Comparison of ENCODE assay signal across 26 cellular contexts in the genomic region with DNA sequence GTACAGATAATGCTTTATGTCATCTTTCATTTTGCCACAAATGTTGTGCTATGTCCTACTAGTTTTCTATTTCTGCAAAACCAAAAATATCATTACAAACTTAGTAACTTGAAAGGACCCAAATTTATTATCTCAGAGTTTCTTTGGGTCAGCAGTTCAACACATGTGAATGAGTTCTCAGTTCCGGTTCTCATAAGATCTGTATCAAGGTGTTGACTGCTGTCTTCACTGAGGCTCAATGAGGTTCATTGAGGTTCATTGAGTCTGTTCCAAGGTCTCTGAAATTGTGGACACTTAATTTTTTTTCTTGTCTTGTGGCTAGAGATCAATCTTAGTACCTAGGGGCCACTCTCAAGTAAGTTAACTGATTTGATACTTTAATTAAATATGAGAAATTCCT.
"Had no signal": no experiment of that assay in that cellular context is flagged by ENCODE, and none has a peak within 500 bp of the region (broad histone marks: within the 10 kb centered on the region; RNA-seq: fewer than 3 reads in every experiment).

No MANE protein-coding gene starts in this region.

- H3K4me3 ChIP-seq: stomach, suprapubic skin, testis, thoracic aorta, thyroid gland, tibial artery, tibial nerve, transverse colon, upper lobe of left lung, upper lobe of right lung, uterus, vagina had no signal

- DNase-seq: stimulated activated CD4-positive, alpha-beta T cell treated with anti-CD3 and anti-CD28 coated beads, Interleukin-2, amount 100 ng/mL, for 48 hours; stimulated activated CD4-positive, alpha-beta T cell treated with anti-CD3 and anti-CD28 coated beads, Interleukin-4, amount 100 ng/mL, for 1 hour; stimulated activated CD4-positive, alpha-beta T cell treated with anti-CD3 and anti-CD28 coated beads, Interleukin-4, amount 100 ng/mL, for 24 hours; stimulated activated CD4-positive, alpha-beta T cell treated with anti-CD3 and anti-CD28 coated beads, Interleukin-4, amount 100 ng/mL, for 4 hours; stimulated activated CD8-positive, alpha-beta memory T cell treated with anti-CD3 and anti-CD28 coated beads, Interleukin-4, amount 100 ng/mL, for 48 hours; stimulated activated naive B cell treated with anti-CD40 and anti-IgM and Interleukin-4, amounts not matched to agents 10 μg/mL and 1 μg/mL and 100 μg/mL, for 72 hours; stimulated activated naive CD4-positive, alpha-beta T cell; stimulated activated naive CD4-positive, alpha-beta T cell treated with Interleukin-2 at 50 U/mL for 16 hours; stimulated activated naive CD8-positive, alpha-beta T cell treated with anti-CD3 and anti-CD28 coated beads, Interleukin-15, amount 100 ng/mL, for 72 hours; stimulated activated naive CD8-positive, alpha-beta T cell treated with anti-CD3 and anti-CD28 coated beads, Interleukin-15, Interleukin-2, amounts not matched to agents 100 U/mL and 50 U/mL, for 24 hours; stomach; substantia nigra; testis; thyroid gland; tibial artery; transverse colon; trophoblast cell; upper lobe of left lung; upper lobe of right lung; uterus had no signal

- H3K9me3 ChIP-seq: stomach, suprapubic skin, testis, thoracic aorta, thyroid gland, tibial artery, tibial nerve, transverse colon, upper lobe of left lung, upper lobe of right lung, uterus, vagina had no signal

- ATAC-seq: stimulated activated effector memory CD8-positive, alpha-beta T cell treated with anti-CD3 and anti-CD28 coated beads, Interleukin-12 subunit alpha, Interleukin-12 subunit beta, amount 100 ng/mL, for 72 hours; stimulated activated memory B cell treated with anti-CD40 and anti-IgM and Interleukin-4, amounts not matched to agents 10 μg/mL and 1 μg/mL and 100 μg/mL, for 72 hours; stimulated activated naive B cell treated with anti-CD40 and anti-IgM and Interleukin-4, amounts not matched to agents 10 μg/mL and 1 μg/mL and 100 μg/mL, for 72 hours; stimulated activated naive CD8-positive, alpha-beta T cell treated with anti-CD3 and anti-CD28 coated beads, Interleukin-15, amount 100 ng/mL, for 72 hours; stimulated activated naive CD8-positive, alpha-beta T cell treated with anti-CD3 and anti-CD28 coated beads, Interleukin-15, Interleukin-2, amounts not matched to agents 100 U/mL and 50 U/mL, for 24 hours; upper lobe of right lung had no signal

- H3K36me3 ChIP-seq: stomach, suprapubic skin, thoracic aorta, thyroid gland, tibial artery, tibial nerve, transverse colon, upper lobe of left lung, upper lobe of right lung, uterus, vagina had no signal

- H3K27ac ChIP-seq: stomach, suprapubic skin, testis, thoracic aorta, thyroid gland, tibial artery, tibial nerve, transverse colon, upper lobe of left lung, upper lobe of right lung, uterus, vagina had no signal

- H3K27me3 ChIP-seq: stomach, suprapubic skin, testis, thyroid gland, tibial artery, tibial nerve, transverse colon, upper lobe of left lung, upper lobe of right lung, uterus, vagina had no signal

- H3K4me1 ChIP-seq: stomach, suprapubic skin, testis, thyroid gland, tibial artery, tibial nerve, transverse colon, upper lobe of left lung, upper lobe of right lung, uterus, vagina had no signal
